Comparison of ENCODE assay signal across 1 cellular context in the genomic region with DNA sequence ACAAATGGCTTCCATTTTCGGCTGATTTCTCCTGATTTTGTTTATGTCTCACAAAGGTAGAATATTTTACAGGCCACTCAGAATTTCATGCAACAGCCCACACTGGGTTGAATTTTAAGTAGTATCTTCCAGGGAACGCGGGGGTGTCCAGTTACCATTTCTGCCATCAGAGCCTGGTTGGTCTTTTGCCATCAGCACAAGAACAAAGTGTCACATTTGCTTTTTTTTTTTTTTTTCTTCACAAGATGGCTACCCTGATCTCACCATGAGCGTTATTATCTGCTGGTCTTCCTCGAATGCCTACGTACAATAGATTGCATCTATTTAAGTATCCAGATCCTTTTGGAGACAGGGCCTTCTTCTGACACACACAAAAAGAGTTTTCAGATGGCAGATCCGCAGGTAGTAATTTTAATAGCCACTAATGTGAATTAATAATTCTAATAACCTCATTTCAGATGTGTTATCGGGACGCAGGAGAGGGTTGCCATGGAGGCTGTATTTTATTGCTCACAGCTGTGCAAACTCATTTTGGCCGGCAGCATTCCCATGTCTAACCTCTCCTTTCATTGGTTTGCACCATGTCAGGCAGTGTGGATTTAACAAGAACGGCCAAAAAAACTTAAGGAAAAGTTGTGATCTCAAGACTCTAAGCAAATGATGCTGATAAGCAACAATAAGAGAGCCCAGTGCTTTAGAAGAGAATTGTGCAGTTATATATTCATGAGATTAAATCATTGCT.
TF ChIP-seq lines count a peak whose summit lies in the region.

No MANE protein-coding gene starts in this region.

TF ChIP-seq in GM23338, 12 proteins besides CTCF, POLR2A, EP300 and RAD21 (continued from another document):
- TF ChIP-seq, protein P1, sequence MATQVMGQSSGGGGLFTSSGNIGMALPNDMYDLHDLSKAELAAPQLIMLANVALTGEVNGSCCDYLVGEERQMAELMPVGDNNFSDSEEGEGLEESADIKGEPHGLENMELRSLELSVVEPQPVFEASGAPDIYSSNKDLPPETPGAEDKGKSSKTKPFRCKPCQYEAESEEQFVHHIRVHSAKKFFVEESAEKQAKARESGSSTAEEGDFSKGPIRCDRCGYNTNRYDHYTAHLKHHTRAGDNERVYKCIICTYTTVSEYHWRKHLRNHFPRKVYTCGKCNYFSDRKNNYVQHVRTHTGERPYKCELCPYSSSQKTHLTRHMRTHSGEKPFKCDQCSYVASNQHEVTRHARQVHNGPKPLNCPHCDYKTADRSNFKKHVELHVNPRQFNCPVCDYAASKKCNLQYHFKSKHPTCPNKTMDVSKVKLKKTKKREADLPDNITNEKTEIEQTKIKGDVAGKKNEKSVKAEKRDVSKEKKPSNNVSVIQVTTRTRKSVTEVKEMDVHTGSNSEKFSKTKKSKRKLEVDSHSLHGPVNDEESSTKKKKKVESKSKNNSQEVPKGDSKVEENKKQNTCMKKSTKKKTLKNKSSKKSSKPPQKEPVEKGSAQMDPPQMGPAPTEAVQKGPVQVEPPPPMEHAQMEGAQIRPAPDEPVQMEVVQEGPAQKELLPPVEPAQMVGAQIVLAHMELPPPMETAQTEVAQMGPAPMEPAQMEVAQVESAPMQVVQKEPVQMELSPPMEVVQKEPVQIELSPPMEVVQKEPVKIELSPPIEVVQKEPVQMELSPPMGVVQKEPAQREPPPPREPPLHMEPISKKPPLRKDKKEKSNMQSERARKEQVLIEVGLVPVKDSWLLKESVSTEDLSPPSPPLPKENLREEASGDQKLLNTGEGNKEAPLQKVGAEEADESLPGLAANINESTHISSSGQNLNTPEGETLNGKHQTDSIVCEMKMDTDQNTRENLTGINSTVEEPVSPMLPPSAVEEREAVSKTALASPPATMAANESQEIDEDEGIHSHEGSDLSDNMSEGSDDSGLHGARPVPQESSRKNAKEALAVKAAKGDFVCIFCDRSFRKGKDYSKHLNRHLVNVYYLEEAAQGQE (IDR thresholded peaks at IDR 0.05; ENCODE audit: unreplicated experiment): no peak
- TF ChIP-seq POLR2AphosphoS5 (IDR thresholded peaks at IDR 0.05; ENCODE audit: low read depth) (no peak), EZH2 (IDR thresholded peaks at IDR 0.05; ENCODE audit: low read depth, unreplicated experiment) (no peak), JUNB (IDR thresholded peaks at IDR 0.05; ENCODE audit: unreplicated experiment) (no peak)
- TF ChIP-seq, protein P2, sequence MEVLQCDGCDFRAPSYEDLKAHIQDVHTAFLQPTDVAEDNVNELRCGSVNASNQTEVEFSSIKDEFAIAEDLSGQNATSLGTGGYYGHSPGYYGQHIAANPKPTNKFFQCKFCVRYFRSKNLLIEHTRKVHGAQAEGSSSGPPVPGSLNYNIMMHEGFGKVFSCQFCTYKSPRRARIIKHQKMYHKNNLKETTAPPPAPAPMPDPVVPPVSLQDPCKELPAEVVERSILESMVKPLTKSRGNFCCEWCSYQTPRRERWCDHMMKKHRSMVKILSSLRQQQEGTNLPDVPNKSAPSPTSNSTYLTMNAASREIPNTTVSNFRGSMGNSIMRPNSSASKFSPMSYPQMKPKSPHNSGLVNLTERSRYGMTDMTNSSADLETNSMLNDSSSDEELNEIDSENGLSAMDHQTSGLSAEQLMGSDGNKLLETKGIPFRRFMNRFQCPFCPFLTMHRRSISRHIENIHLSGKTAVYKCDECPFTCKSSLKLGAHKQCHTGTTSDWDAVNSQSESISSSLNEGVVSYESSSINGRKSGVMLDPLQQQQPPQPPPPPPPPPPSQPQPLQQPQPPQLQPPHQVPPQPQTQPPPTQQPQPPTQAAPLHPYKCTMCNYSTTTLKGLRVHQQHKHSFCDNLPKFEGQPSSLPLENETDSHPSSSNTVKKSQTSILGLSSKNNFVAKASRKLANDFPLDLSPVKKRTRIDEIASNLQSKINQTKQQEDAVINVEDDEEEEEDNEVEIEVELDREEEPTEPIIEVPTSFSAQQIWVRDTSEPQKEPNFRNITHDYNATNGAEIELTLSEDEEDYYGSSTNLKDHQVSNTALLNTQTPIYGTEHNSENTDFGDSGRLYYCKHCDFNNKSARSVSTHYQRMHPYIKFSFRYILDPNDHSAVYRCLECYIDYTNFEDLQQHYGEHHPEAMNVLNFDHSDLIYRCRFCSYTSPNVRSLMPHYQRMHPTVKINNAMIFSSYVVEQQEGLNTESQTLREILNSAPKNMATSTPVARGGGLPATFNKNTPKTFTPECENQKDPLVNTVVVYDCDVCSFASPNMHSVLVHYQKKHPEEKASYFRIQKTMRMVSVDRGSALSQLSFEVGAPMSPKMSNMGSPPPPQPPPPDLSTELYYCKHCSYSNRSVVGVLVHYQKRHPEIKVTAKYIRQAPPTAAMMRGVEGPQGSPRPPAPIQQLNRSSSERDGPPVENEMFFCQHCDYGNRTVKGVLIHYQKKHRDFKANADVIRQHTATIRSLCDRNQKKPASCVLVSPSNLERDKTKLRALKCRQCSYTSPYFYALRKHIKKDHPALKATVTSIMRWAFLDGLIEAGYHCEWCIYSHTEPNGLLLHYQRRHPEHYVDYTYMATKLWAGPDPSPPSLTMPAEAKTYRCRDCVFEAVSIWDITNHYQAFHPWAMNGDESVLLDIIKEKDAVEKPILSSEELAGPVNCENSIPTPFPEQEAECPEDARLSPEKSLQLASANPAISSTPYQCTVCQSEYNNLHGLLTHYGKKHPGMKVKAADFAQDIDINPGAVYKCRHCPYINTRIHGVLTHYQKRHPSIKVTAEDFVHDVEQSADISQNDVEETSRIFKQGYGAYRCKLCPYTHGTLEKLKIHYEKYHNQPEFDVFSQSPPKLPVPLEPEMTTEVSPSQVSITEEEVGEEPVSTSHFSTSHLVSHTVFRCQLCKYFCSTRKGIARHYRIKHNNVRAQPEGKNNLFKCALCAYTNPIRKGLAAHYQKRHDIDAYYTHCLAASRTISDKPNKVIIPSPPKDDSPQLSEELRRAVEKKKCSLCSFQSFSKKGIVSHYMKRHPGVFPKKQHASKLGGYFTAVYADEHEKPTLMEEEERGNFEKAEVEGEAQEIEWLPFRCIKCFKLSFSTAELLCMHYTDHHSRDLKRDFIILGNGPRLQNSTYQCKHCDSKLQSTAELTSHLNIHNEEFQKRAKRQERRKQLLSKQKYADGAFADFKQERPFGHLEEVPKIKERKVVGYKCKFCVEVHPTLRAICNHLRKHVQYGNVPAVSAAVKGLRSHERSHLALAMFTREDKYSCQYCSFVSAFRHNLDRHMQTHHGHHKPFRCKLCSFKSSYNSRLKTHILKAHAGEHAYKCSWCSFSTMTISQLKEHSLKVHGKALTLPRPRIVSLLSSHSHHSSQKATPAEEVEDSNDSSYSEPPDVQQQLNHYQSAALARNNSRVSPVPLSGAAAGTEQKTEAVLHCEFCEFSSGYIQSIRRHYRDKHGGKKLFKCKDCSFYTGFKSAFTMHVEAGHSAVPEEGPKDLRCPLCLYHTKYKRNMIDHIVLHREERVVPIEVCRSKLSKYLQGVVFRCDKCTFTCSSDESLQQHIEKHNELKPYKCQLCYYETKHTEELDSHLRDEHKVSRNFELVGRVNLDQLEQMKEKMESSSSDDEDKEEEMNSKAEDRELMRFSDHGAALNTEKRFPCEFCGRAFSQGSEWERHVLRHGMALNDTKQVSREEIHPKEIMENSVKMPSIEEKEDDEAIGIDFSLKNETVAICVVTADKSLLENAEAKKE (CRISPR knock-in tag; IDR thresholded peaks at IDR 0.05): no peak
